11 cellular contexts compared by ENCODE assay signal in genomic region chr15:67564590-67565345, GRCh38. TPM values are rescaled to one million over a fixed set of nuclear protein-coding genes. Genes with fewer than 3 reads are reported as not detected.
DNase-seq lines count a peak whose midpoint lies in the region; ATAC-seq and TF ChIP-seq lines count a peak whose summit lies in the region.
"Had no signal": no experiment of that assay in that cellular context is flagged by ENCODE, and none has a peak within 500 bp of the region (broad histone marks: within the 10 kb centered on the region; RNA-seq: fewer than 3 reads in every experiment).

No MANE protein-coding gene starts in this region.

- H3F3A ChIP-seq in GM23338 (replicated peaks; ENCODE audit: low read depth) = no peaks in the 10 kb centered on the region

- H3K27me3 Mint-ChIP-seq in GM23338 (ENCODE audit: insufficient read depth, low read depth, poor library complexity) = no peaks in the 10 kb centered on the region

- no peak overlapping the region for H2AFZ ChIP-seq in GM23338

- H3K27me3 ChIP-seq in GM23338 (ENCODE audit: insufficient read depth) (no peaks in the 10 kb centered on the region), aorta (ENCODE audit: control insufficient read depth in 1 of 2, insufficient read depth in 2 of 2, low read length in 1 of 2) (no peaks in the 10 kb centered on the region)
- H3K27me3 ChIP-seq: gastroesophageal sphincter, upper lobe of left lung had no signal

- no peaks in the 10 kb centered on the region for H3K79me2 ChIP-seq in GM23338 (replicated peaks; ENCODE audit: insufficient read depth)

- ATAC-seq in GM18873 (IDR thresholded peaks at IDR 0.05; ENCODE audit: low FRiP score, unreplicated experiment) = peak; percentile 75
- peak; percentile 31; the same call in 1 of the 3 replicates for ATAC-seq in GM23338
- ATAC-seq in HG03571 (IDR thresholded peaks at IDR 0.05; ENCODE audit: unreplicated experiment) = peak; percentile 69
- no peak for ATAC-seq in aorta (ENCODE audit: low FRiP score)
- ATAC-seq: gastroesophageal sphincter had no signal

- H3K36me3 Mint-ChIP-seq in GM23338 (ENCODE audit: low read depth) = no peaks in the 10 kb centered on the region

- H3K9me3 ChIP-seq in aorta (ENCODE audit: control insufficient read depth, low read length) = no peaks in the 10 kb centered on the region
- H3K9me3 ChIP-seq: gastroesophageal sphincter, upper lobe of left lung had no signal

- H3K27ac ChIP-seq in GM23338 (ENCODE audit: low read depth) (no peak overlapping the region), aorta (ENCODE audit: low read depth in 1 of 2, low read length in 2 of 2) (no peak overlapping the region)
- H3K27ac ChIP-seq: gastroesophageal sphincter, upper lobe of left lung had no signal

- intact Hi-C loops in aorta (cut with DNase I) = no loop called here

- H3K4me2 ChIP-seq in GM23338 = no peak overlapping the region

- H3K27ac Mint-ChIP-seq in GM23338 = no peak overlapping the region

- H3K36me3 ChIP-seq in GM23338 (ENCODE audit: insufficient read depth) = no peaks in the 10 kb centered on the region
- no peaks in the 10 kb centered on the region for H3K36me3 ChIP-seq in aorta (ENCODE audit: control insufficient read depth in 1 of 2, insufficient read depth in 2 of 2, low read length in 1 of 2)
- H3K36me3 ChIP-seq: upper lobe of left lung had no signal

- no peaks in the 10 kb centered on the region for H4K20me1 ChIP-seq in GM23338 (replicated peaks; ENCODE audit: insufficient read depth)

- DNase-seq in GM23338 (ENCODE audit: low spot score) (no peak), iris pigment epithelial cell (ENCODE audit: low read depth) (peak; percentile 72), NCI-H2081 treated with DMSO at 0.1 percent for 48 hours (lab: John Stamatoyannopoulos, UW) (no peak), aorta (no peak)
- DNase-seq in effector CD8-positive, alpha-beta T cell (lab: John Stamatoyannopoulos, UW) = no peak
- DNase-seq in activated CD4-positive, CD25-positive, alpha-beta regulatory T cell (lab: John Stamatoyannopoulos, UW) = no peak
- DNase-seq: activated gamma-delta T cell treated with Interleukin-2 at 50 U/mL for 16 hours, upper lobe of left lung had no signal

- H3K4me1 ChIP-seq in GM23338 (ENCODE audit: insufficient read depth) (peaks cover 17% of the 10 kb centered on the region), aorta (ENCODE audit: control insufficient read depth in 1 of 2, insufficient read depth in 2 of 2, low read length in 2 of 2) (peaks cover 1 to 3% of the 10 kb centered on the region in 2 donors)
- H3K4me1 ChIP-seq: gastroesophageal sphincter had no signal

- no peak overlapping the region for H3K4me3 ChIP-seq in GM23338
- no peak overlapping the region for H3K4me3 ChIP-seq in aorta (ENCODE audit: low read length in 2 of 2)
- H3K4me3 ChIP-seq: gastroesophageal sphincter, upper lobe of left lung had no signal

- no peak for TF ChIP-seq CTCF in GM23338 (conservative IDR thresholded peaks at IDR 0.05; ENCODE audit: low read depth in 2 of 2)

- no peaks in the 10 kb centered on the region for H3K9me3 Mint-ChIP-seq in GM23338

- peaks cover 12% of the 10 kb centered on the region; the same call in 2 of the 3 replicates for H3K4me1 Mint-ChIP-seq in GM23338

- 96 to 98% methylated on average over 4 of the region's 4 CpGs for WGBS in aorta, 2 donors

- H3K9me2 ChIP-seq in GM23338 (ENCODE audit: insufficient read depth) = no peaks in the 10 kb centered on the region

- no peak overlapping the region for H3K4me3 Mint-ChIP-seq in GM23338

TF ChIP-seq in GM23338, 12 proteins besides CTCF, POLR2A, EP300 and RAD21:
- TF ChIP-seq NANOG (IDR thresholded peaks at IDR 0.05; ENCODE audit: borderline replicate concordance) (no peak), EZH2 (IDR thresholded peaks at IDR 0.05; ENCODE audit: low read depth, unreplicated experiment) (no peak), ZNF462 (CRISPR knock-in tag; IDR thresholded peaks at IDR 0.05) (no peak)
TF ChIP-seq in GM23338: peak in this region for 0.

RNA-seq across cellular contexts. Expression of gene MAP2K5, which starts 22.3 kb away (rescaled TPM):
- total RNA-seq in GM23338 (2014; rRNA removed; shearing (Covaris generic)) = 13.6 and 13.9 TPM in 2 replicates
- polyA plus RNA-seq in GM23338 (2016; fragmentation: Nextera tagmentation; extraction: Ambion mirVana) = 5.7 and 6.5 TPM in 2 replicates
- total RNA-seq in aorta = 10 to 100 TPM; 17.6 to 29.2 TPM
- 10 to 100 TPM in 1 of 2 donors, 1 to 10 TPM in 1; 7.3 to 16.5 TPM for polyA plus RNA-seq in aorta

RNA-seq across cellular contexts. Expression of gene C15orf61, which starts 43.8 kb away (rescaled TPM):
- total RNA-seq in GM23338 (2014; rRNA removed; shearing (Covaris generic)) = 1.8 and 2.8 TPM in 2 replicates
- polyA plus RNA-seq in GM23338 (2016; fragmentation: Nextera tagmentation; extraction: Ambion mirVana) (5.9 and 7.8 TPM in 2 replicates), aorta (1 to 10 TPM; 1.2 to 4.9 TPM)
- total RNA-seq in aorta = 1 to 10 TPM; 3.0 to 4.4 TPM
